ENCODE assay signal across 31 cellular contexts in the genomic region with DNA sequence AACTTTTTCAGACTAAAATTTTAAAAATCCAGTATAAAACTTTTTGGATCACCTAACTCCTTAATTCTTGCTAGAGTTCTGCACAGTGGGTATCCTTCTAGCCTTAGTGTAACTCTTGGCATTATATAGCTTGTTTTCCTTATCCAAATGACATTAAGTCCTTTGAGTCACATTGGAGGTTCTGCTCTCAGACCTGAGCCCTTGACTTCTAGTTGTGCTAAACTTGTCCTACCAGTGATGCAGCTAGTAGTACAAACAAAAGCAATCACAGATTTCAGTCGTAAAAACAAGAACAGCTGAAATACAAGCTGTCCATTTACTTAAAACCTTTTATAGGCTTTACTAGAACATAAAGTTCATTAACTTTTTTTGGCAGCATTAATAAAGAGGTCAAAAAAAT. TPM values are rescaled to one million over a fixed set of nuclear protein-coding genes. Genes with fewer than 3 reads are reported as not detected.
DNase-seq lines count a peak whose midpoint lies in the region; ATAC-seq, FAIRE-seq and TF ChIP-seq lines count a peak whose summit lies in the region.
"Had no signal": no experiment of that assay in that cellular context is flagged by ENCODE, and none has a peak within 500 bp of the region (broad histone marks: within the 10 kb centered on the region; RNA-seq: fewer than 3 reads in every experiment).

No MANE protein-coding gene starts in this region.

- H3K14ac ChIP-seq in H1 (ENCODE audit: insufficient read length), result no peak overlapping the region

- peaks cover 57% of the 10 kb centered on the region for H3K4me1 ChIP-seq in CD4-positive, CD25-positive, alpha-beta regulatory T cell (ENCODE audit: control insufficient read depth, insufficient read depth, low read length, poor library complexity, severe bottlenecking)
- H3K4me1 ChIP-seq in H1 (replicated peaks in 1 of 4; ENCODE audit: control insufficient read depth in 3 of 4, insufficient read depth in 4 of 4, low read length in 3 of 4), result 0 out of 7 replicates have a peak, but pooled peaks cover 0 to 3% (median 0%) of the 10 kb centered on the region in 4 experiments

- no peak overlapping the region for H3K4me3 Mint-ChIP-seq in CD4-positive, CD25-positive, alpha-beta regulatory T cell
- no peak overlapping the region for H3K4me3 Mint-ChIP-seq in glutamatergic neuron (ENCODE audit: unreplicated experiment)
- H3K4me3 Mint-ChIP-seq: activated B cell treated with CpG ODN at 0.5 μM for 24 hours; activated CD8-positive, alpha-beta memory T cell treated with anti-CD3 and anti-CD28 coated beads, Interleukin-2, amount 10 ng/mL, durations not matched to agents 7 days and 5 days; activated T-cell treated with anti-CD3 and anti-CD28 coated beads, Interleukin-2, amount 50 U/mL, for 4 hours; stimulated activated effector memory CD8-positive, alpha-beta T cell treated with anti-CD3 and anti-CD28 coated beads, Interleukin-12 subunit alpha, Interleukin-12 subunit beta, amount 100 ng/mL, for 72 hours had no signal

- no peaks in the 10 kb centered on the region for H3K23me2 ChIP-seq in H1 (ENCODE audit: low read depth, low read length)

- peaks cover 2% of the 10 kb centered on the region; the same call in 1 of the 2 replicates for H3K79me1 ChIP-seq in H1 (ENCODE audit: low read depth, low read length)

- no peak for DNase-seq in CD4-positive, CD25-positive, alpha-beta regulatory T cell
- DNase-seq in GM12892 (ENCODE audit: insufficient read length) (no peak), H1 (ENCODE audit: low read depth in 1 of 2, low spot score in 2 of 2) (no peak), renal cortical epithelial cell (ENCODE audit: low read depth) (peak; percentile 27), SKM-1 treated with dmso at 0.1 percent for 144 hours (lab: John Stamatoyannopoulos, UW; ENCODE audit: unreplicated experiment) (no peak), glutamatergic neuron (no peak)
- DNase-seq in activated T-cell treated with anti-CD3 and anti-CD28 coated beads, Interleukin-2, amount 50 U/mL, for 48 hours, result no peak
- DNase-seq: activated B cell treated with CpG ODN at 0.5 μM for 24 hours; activated CD8-positive, alpha-beta memory T cell treated with anti-CD3 and anti-CD28 coated beads, Interleukin-2, amount 10 ng/mL, durations not matched to agents 7 days and 5 days; activated T-cell treated with anti-CD3 and anti-CD28 coated beads, Interleukin-2, amount 50 U/mL, for 4 hours; caudate nucleus; cortex of kidney; effector memory CD4-positive, alpha-beta T cell; erythroblast; foreskin fibroblast; heart left ventricle; islet precursor cell; KBM-7; MG63; naive thymus-derived CD8-positive, alpha-beta T cell; NCI-H2029; NCI-H226; nucleus accumbens; psoas muscle; SHP77 treated with DMSO at 0.1 percent for 48 hours; T1000; upper lobe of left lung had no signal

- H3K23ac ChIP-seq in H1 (ENCODE audit: insufficient read length), result no peak overlapping the region

- POLR2A ChIA-PET in H1 (lab: Charles Lee; ENCODE audit: partially characterized antibody), result interaction anchor here (0.9 to 3.1 kb wide), 4 partner anchors 10 to 127 kb away, joined by 3 to 19 read pairs (median 6); a partner anchor contains a TSS

- H3K4ac ChIP-seq in H1 (replicated peaks; ENCODE audit: insufficient read length, low read depth, low read length), result no peak overlapping the region

- H3K27me3 Mint-ChIP-seq in CD4-positive, CD25-positive, alpha-beta regulatory T cell, result no peaks in the 10 kb centered on the region
- no peaks in the 10 kb centered on the region for H3K27me3 Mint-ChIP-seq in glutamatergic neuron (ENCODE audit: unreplicated experiment)
- H3K27me3 Mint-ChIP-seq: activated B cell treated with CpG ODN at 0.5 μM for 24 hours; activated CD8-positive, alpha-beta memory T cell treated with anti-CD3 and anti-CD28 coated beads, Interleukin-2, amount 10 ng/mL, durations not matched to agents 7 days and 5 days; naive thymus-derived CD8-positive, alpha-beta T cell had no signal

- H2AFZ ChIP-seq in H1 (ENCODE audit: low read length), result no peak overlapping the region

- H2BK15ac ChIP-seq in H1 (ENCODE audit: low read length), result no peak overlapping the region

- CTCF ChIA-PET in H1 (lab: Charles Lee; ENCODE audit: partially characterized antibody), result interaction anchor here (0.6 to 1.2 kb wide), 8 partner anchors 15 to 245 kb away, joined by 3 to 8 read pairs (median 3); no protein-coding TSS in a partner anchor

- H4K20me1 ChIP-seq in H1 (replicated peaks in 1 of 2; ENCODE audit: control insufficient read depth in 1 of 2, insufficient read depth in 2 of 2, low read length in 2 of 2), result peaks cover 2 to 3% of the 10 kb centered on the region in 2 experiments

- H3K4me2 ChIP-seq in H1 (ENCODE audit: insufficient read depth in 1 of 2, low read depth in 2 of 2, low read length in 2 of 2), result no peak overlapping the region

- no peak for TF ChIP-seq CTCF in H1 (IDR thresholded peaks at IDR 0.05; ENCODE audit: control extremely low read depth in 1 of 3, insufficient read depth in 1 of 3, low read depth in 1 of 3, low read length in 3 of 3)
- no peak for TF ChIP-seq CTCF in glutamatergic neuron (IDR thresholded peaks at IDR 0.05; ENCODE audit: partially characterized antibody, unreplicated experiment)

- no peak for TF ChIP-seq RAD21 in H1 (IDR thresholded peaks at IDR 0.05 in 1 of 2, conservative IDR thresholded peaks at IDR 0.05 in 1 of 2; ENCODE audit: low read depth in 2 of 2, low read length in 2 of 2)

- peaks cover 3 to 89% of the 10 kb centered on the region in 2 experiments for H3K79me2 ChIP-seq in H1 (ENCODE audit: control insufficient read depth in 1 of 2, insufficient read depth in 2 of 2, low read length in 2 of 2)

- no peak overlapping the region for H3K27ac ChIP-seq in CD4-positive, CD25-positive, alpha-beta regulatory T cell (ENCODE audit: insufficient read depth, low read length, poor library complexity, severe bottlenecking)
- H3K27ac ChIP-seq in H1 (ENCODE audit: low read depth, low read length), result no peak overlapping the region
- H3K27ac ChIP-seq: BLaER1 treated with 17β-estradiol and CSF1 and Interleukin-3, amounts not matched to agents 10 nM and 100 nM; psoas muscle; upper lobe of left lung had no signal

- peak; percentile 42 for FAIRE-seq in GM12892 (lab: Jason Lieb, UNC)
- FAIRE-seq in H1 (lab: Jason Lieb, UNC), result peak; percentile 24
- FAIRE-seq: GM18507 had no signal

- no peaks in the 10 kb centered on the region for H3K27me3 ChIP-seq in CD4-positive, CD25-positive, alpha-beta regulatory T cell (ENCODE audit: control insufficient read depth, insufficient read depth, low read length)
- H3K27me3 ChIP-seq in H1 (replicated peaks in 1 of 4; ENCODE audit: control insufficient read depth in 3 of 4, extremely low read depth in 1 of 4, insufficient read depth in 3 of 4, low read length in 3 of 4), result no peaks in the 10 kb centered on the region
- H3K27me3 ChIP-seq: BLaER1 treated with 17β-estradiol and CSF1 and Interleukin-3, amounts not matched to agents 10 nM and 100 nM; heart left ventricle; MG63; upper lobe of left lung had no signal

- H4K5ac ChIP-seq in H1 (ENCODE audit: insufficient read length, low read depth, low read length), result no peak overlapping the region

- H3K4me1 Mint-ChIP-seq in CD4-positive, CD25-positive, alpha-beta regulatory T cell, result peaks cover 55 to 85% (median 71%) of the 10 kb centered on the region in 4 donors
- peaks cover 9% of the 10 kb centered on the region for H3K4me1 Mint-ChIP-seq in glutamatergic neuron (ENCODE audit: low read depth, unreplicated experiment)

- TF ChIP-seq POLR2A in GM12892 (IDR thresholded peaks at IDR 0.05; ENCODE audit: low read depth, low read length), result no peak
- TF ChIP-seq POLR2A in H1 (IDR thresholded peaks at IDR 0.05; ENCODE audit: control extremely low read depth in 1 of 2, low read depth in 2 of 2, low read length in 2 of 2), result no peak

- no peak overlapping the region for H2AK5ac ChIP-seq in H1 (ENCODE audit: low read depth, low read length)

- no peak for TF ChIP-seq EP300 in H1 (IDR thresholded peaks at IDR 0.05; ENCODE audit: borderline replicate concordance in 1 of 2, low read depth in 2 of 2, low read length in 2 of 2)

- no peak for ATAC-seq in CD4-positive, CD25-positive, alpha-beta regulatory T cell (ENCODE audit: low read depth in 2 of 2)
- ATAC-seq: activated CD8-positive, alpha-beta memory T cell treated with anti-CD3 and anti-CD28 coated beads, Interleukin-2, amount 10 ng/mL, durations not matched to agents 7 days and 5 days; activated T-cell treated with anti-CD3 and anti-CD28 coated beads, Interleukin-2, amount 50 U/mL, for 4 hours; naive thymus-derived CD8-positive, alpha-beta T cell; Panc1; psoas muscle; stimulated activated effector memory CD8-positive, alpha-beta T cell treated with anti-CD3 and anti-CD28 coated beads, Interleukin-12 subunit alpha, Interleukin-12 subunit beta, amount 100 ng/mL, for 72 hours had no signal

- H3K27ac Mint-ChIP-seq in CD4-positive, CD25-positive, alpha-beta regulatory T cell, result no peak overlapping the region
- H3K27ac Mint-ChIP-seq in glutamatergic neuron (ENCODE audit: unreplicated experiment), result no peak overlapping the region
- H3K27ac Mint-ChIP-seq: activated B cell treated with CpG ODN at 0.5 μM for 24 hours; activated CD8-positive, alpha-beta memory T cell treated with anti-CD3 and anti-CD28 coated beads, Interleukin-2, amount 10 ng/mL, durations not matched to agents 7 days and 5 days; stimulated activated effector memory CD8-positive, alpha-beta T cell treated with anti-CD3 and anti-CD28 coated beads, Interleukin-12 subunit alpha, Interleukin-12 subunit beta, amount 100 ng/mL, for 72 hours had no signal

- H4K8ac ChIP-seq in H1 (ENCODE audit: extremely low read depth, insufficient read depth, low read length), result no peak overlapping the region

- H3K4me3 ChIP-seq in CD4-positive, CD25-positive, alpha-beta regulatory T cell (ENCODE audit: low read depth, low read length), result peak overlapping the region; percentile 13
- no peak overlapping the region for H3K4me3 ChIP-seq in H1 (ENCODE audit: extremely low read depth in 1 of 4, insufficient read depth in 2 of 4, low read depth in 3 of 4, low read length in 4 of 4)
- H3K4me3 ChIP-seq: BLaER1 treated with 17β-estradiol and CSF1 and Interleukin-3, amounts not matched to agents 10 nM and 100 nM; heart left ventricle; MG63; psoas muscle; upper lobe of left lung had no signal

- H3K36me3 Mint-ChIP-seq in CD4-positive, CD25-positive, alpha-beta regulatory T cell, result peaks cover 3% of the 10 kb centered on the region
- no peaks in the 10 kb centered on the region for H3K36me3 Mint-ChIP-seq in glutamatergic neuron (ENCODE audit: unreplicated experiment)

- H2BK20ac ChIP-seq in H1 (ENCODE audit: low read length), result no peak overlapping the region

- no peaks in the 10 kb centered on the region for H3K9me3 ChIP-seq in CD4-positive, CD25-positive, alpha-beta regulatory T cell (ENCODE audit: control insufficient read depth in 2 of 2, low read length in 2 of 2)
- H3K9me3 ChIP-seq in H1 (ENCODE audit: insufficient read depth in 2 of 2, low read depth in 1 of 2, low read length in 1 of 2), result no peaks in the 10 kb centered on the region; a peak in 1 of 4 replicates
- H3K9me3 ChIP-seq: BLaER1 treated with 17β-estradiol and CSF1 and Interleukin-3, amounts not matched to agents 10 nM and 100 nM; heart left ventricle; MG63; psoas muscle; upper lobe of left lung had no signal

- no peak overlapping the region for H3K9ac ChIP-seq in H1 (replicated peaks in 1 of 4; ENCODE audit: extremely low read depth in 1 of 4, low read depth in 3 of 4, low read length in 3 of 4)

- no peaks in the 10 kb centered on the region for H3K9me3 Mint-ChIP-seq in CD4-positive, CD25-positive, alpha-beta regulatory T cell
- no peaks in the 10 kb centered on the region for H3K9me3 Mint-ChIP-seq in glutamatergic neuron (ENCODE audit: unreplicated experiment)
- H3K9me3 Mint-ChIP-seq: activated B cell treated with CpG ODN at 0.5 μM for 24 hours; activated T-cell treated with anti-CD3 and anti-CD28 coated beads, Interleukin-2, amount 50 U/mL, for 4 hours; naive thymus-derived CD8-positive, alpha-beta T cell; stimulated activated effector memory CD8-positive, alpha-beta T cell treated with anti-CD3 and anti-CD28 coated beads, Interleukin-12 subunit alpha, Interleukin-12 subunit beta, amount 100 ng/mL, for 72 hours had no signal

- no peak overlapping the region for H2BK12ac ChIP-seq in H1 (ENCODE audit: low read depth, low read length)

- H3K36me3 ChIP-seq in CD4-positive, CD25-positive, alpha-beta regulatory T cell (ENCODE audit: control insufficient read depth, insufficient read depth, low read length), result no peaks in the 10 kb centered on the region
- no peaks in the 10 kb centered on the region for H3K36me3 ChIP-seq in H1 (ENCODE audit: control insufficient read depth in 2 of 4, insufficient read depth in 4 of 4, low read length in 3 of 4)
- H3K36me3 ChIP-seq: heart left ventricle, upper lobe of left lung had no signal

- no peak overlapping the region for H4K91ac ChIP-seq in H1 (replicated peaks; ENCODE audit: insufficient read length, low read length)

- H2BK5ac ChIP-seq in H1 (ENCODE audit: low read depth, low read length), result no peak overlapping the region

- no peak overlapping the region for H3K56ac ChIP-seq in H1 (replicated peaks; ENCODE audit: insufficient read length, low read depth, low read length)

- H3K18ac ChIP-seq in H1 (ENCODE audit: extremely low read depth, low read length), result no peak overlapping the region

- no peak overlapping the region for H2BK120ac ChIP-seq in H1 (replicated peaks; ENCODE audit: low read depth, low read length)

- 80% methylated on average over 1 of the region's 1 CpG; no CpG with 5 or more reads in 1 of the 2 experiments for whole genome bisulfite sequencing in H1 (ENCODE audit: extremely low coverage in 1 of 2, insufficient coverage in 1 of 2, insufficient read length in 1 of 2, insufficient replicate concordance in 2 of 2, low coverage in 1 of 2, low lambda C conversion rate in 2 of 2, missing lambda C conversion rate in 1 of 2), 2 experiments

RNA-seq across cellular contexts. Expression of a gene that starts 10.5 kb away (rescaled TPM):
- 167 TPM for total RNA-seq in CD4-positive, CD25-positive, alpha-beta regulatory T cell
- 10 to 100 TPM; 53.5 to 58.6 (median 56.5) TPM for polyA plus RNA-seq in CD4-positive, CD25-positive, alpha-beta regulatory T cell
- polyA plus RNA-seq in GM12892 (2012; ENCODE audit: missing spikeins), result 69.6 TPM
- total RNA-seq in H1 (2021; fragmentation: NEBNext Ultra II Directional; extraction: Animal tissue kit (Norgen Biotek cat#: 25700)), result 27.5 and 27.9 TPM in 2 replicates
- polyA plus RNA-seq in H1 (2011; rRNA removed), result 11.6 and 13.6 TPM in 2 replicates
- polyA plus RNA-seq in H1 (2011; cell fraction: cytosol; rRNA removed), result 14.9 TPM
- 12.4 TPM for polyA plus RNA-seq in H1 (2011; cell fraction: nucleus; rRNA removed)
- 13.0 to 22.0 TPM (median 15.7 TPM) in 4 replicates for polyA plus RNA-seq in H1 (2012, experiment 1 of 2)
- polyA plus RNA-seq in H1 (2012, experiment 2 of 2), result 1.1 TPM
- polyA plus RNA-seq in H1 (2013, experiment 1 of 2), result 16.9 TPM
- polyA plus RNA-seq in H1 (2013, experiment 2 of 2), result 16.0 TPM
- polyA minus RNA-seq in H1 (2011; rRNA and poly(A)+ RNA removed), result 18.2 and 26.2 TPM in 2 replicates
- polyA minus RNA-seq in H1 (2011; cell fraction: cytosol; rRNA and poly(A)+ RNA removed), result 18.5 TPM
- polyA minus RNA-seq in H1 (2011; cell fraction: nucleus; rRNA and poly(A)+ RNA removed), result 37.6 TPM
- total RNA-seq in renal cortical epithelial cell, result 57.5 and 101 TPM in 2 replicates
- total RNA-seq in glutamatergic neuron (ENCODE audit: unreplicated experiment), result 16.6 TPM

RNA-seq across cellular contexts. Expression of a gene that starts 11.4 kb away (rescaled TPM):
- total RNA-seq in CD4-positive, CD25-positive, alpha-beta regulatory T cell, result 78.0 TPM
- polyA plus RNA-seq in CD4-positive, CD25-positive, alpha-beta regulatory T cell, result 10 to 100 TPM; 34.8 to 39.7 (median 37.1) TPM
- polyA plus RNA-seq in GM12892 (2012; ENCODE audit: missing spikeins), result 20.4 TPM
- total RNA-seq in H1 (2021; fragmentation: NEBNext Ultra II Directional; extraction: Animal tissue kit (Norgen Biotek cat#: 25700)), result 11.4 and 11.5 TPM in 2 replicates
- 4.9 and 5.4 TPM in 2 replicates for polyA plus RNA-seq in H1 (2011; rRNA removed)
- 4.8 TPM for polyA plus RNA-seq in H1 (2011; cell fraction: cytosol; rRNA removed)
- polyA plus RNA-seq in H1 (2011; cell fraction: nucleus; rRNA removed), result 8.1 TPM
- 4.5 to 6.6 TPM (median 5.3 TPM) in 4 replicates for polyA plus RNA-seq in H1 (2012, experiment 1 of 2)
- polyA plus RNA-seq in H1 (2012, experiment 2 of 2), result 0.80 TPM
- 5.0 TPM for polyA plus RNA-seq in H1 (2013, experiment 1 of 2)
- polyA plus RNA-seq in H1 (2013, experiment 2 of 2), result 4.8 TPM
- 20.0 and 23.2 TPM in 2 replicates for polyA minus RNA-seq in H1 (2011; rRNA and poly(A)+ RNA removed)
- polyA minus RNA-seq in H1 (2011; cell fraction: cytosol; rRNA and poly(A)+ RNA removed), result 8.3 TPM
- 19.6 TPM for polyA minus RNA-seq in H1 (2011; cell fraction: nucleus; rRNA and poly(A)+ RNA removed)
- 4.7 and 12.9 TPM in 2 replicates for total RNA-seq in renal cortical epithelial cell
- total RNA-seq in glutamatergic neuron (ENCODE audit: unreplicated experiment), result 9.4 TPM

RNA-seq across cellular contexts. Expression of a gene that starts 25.5 kb away (rescaled TPM):
- total RNA-seq in CD4-positive, CD25-positive, alpha-beta regulatory T cell, result 2.6 TPM
- under 1 TPM; 0.48 to 0.90 (median 0.57) TPM for polyA plus RNA-seq in CD4-positive, CD25-positive, alpha-beta regulatory T cell
- 1.3 TPM for polyA plus RNA-seq in GM12892 (2012; ENCODE audit: missing spikeins)
- 82.9 and 91.1 TPM in 2 replicates for total RNA-seq in H1 (2021; fragmentation: NEBNext Ultra II Directional; extraction: Animal tissue kit (Norgen Biotek cat#: 25700))
- 30.5 and 42.0 TPM in 2 replicates for polyA plus RNA-seq in H1 (2011; rRNA removed)
- 38.2 TPM for polyA plus RNA-seq in H1 (2011; cell fraction: cytosol; rRNA removed)
- 42.5 TPM for polyA plus RNA-seq in H1 (2011; cell fraction: nucleus; rRNA removed)
- 28.9 to 58.1 TPM (median 40.4 TPM) in 4 replicates for polyA plus RNA-seq in H1 (2012, experiment 1 of 2)
- polyA plus RNA-seq in H1 (2012, experiment 2 of 2), result 18.1 TPM
- polyA plus RNA-seq in H1 (2013, experiment 1 of 2), result 21.2 TPM
- polyA plus RNA-seq in H1 (2013, experiment 2 of 2), result 19.8 TPM
- polyA minus RNA-seq in H1 (2011; rRNA and poly(A)+ RNA removed), result 33.1 and 37.7 TPM in 2 replicates
- polyA minus RNA-seq in H1 (2011; cell fraction: cytosol; rRNA and poly(A)+ RNA removed), result 69.5 TPM
- polyA minus RNA-seq in H1 (2011; cell fraction: nucleus; rRNA and poly(A)+ RNA removed), result 35.2 TPM
- total RNA-seq in renal cortical epithelial cell, result 25.0 and 44.2 TPM in 2 replicates
- 23.9 TPM for total RNA-seq in glutamatergic neuron (ENCODE audit: unreplicated experiment)

RNA-seq across cellular contexts. Expression of a gene that starts 34.7 kb away (rescaled TPM):
- not detected for total RNA-seq in CD4-positive, CD25-positive, alpha-beta regulatory T cell
- polyA plus RNA-seq in CD4-positive, CD25-positive, alpha-beta regulatory T cell, result under 1 TPM in 2 of 4 donors, not detected in 2; 0.28 to 0.32 TPM
- polyA plus RNA-seq in GM12892 (2012; ENCODE audit: missing spikeins), result not detected
- total RNA-seq in H1 (2021; fragmentation: NEBNext Ultra II Directional; extraction: Animal tissue kit (Norgen Biotek cat#: 25700)), result 0.61 and 0.93 TPM in 2 replicates
- 0.25 and 0.39 TPM in 2 replicates for polyA plus RNA-seq in H1 (2011; rRNA removed)
- polyA plus RNA-seq in H1 (2011; cell fraction: cytosol; rRNA removed), result 1.0 TPM
- polyA plus RNA-seq in H1 (2011; cell fraction: nucleus; rRNA removed), result 0.53 TPM
- polyA plus RNA-seq in H1 (2012, experiment 1 of 2), result 0.57 to 0.86 TPM (median 0.72 TPM) in 4 replicates
- not detected for polyA plus RNA-seq in H1 (2012, experiment 2 of 2)
- polyA plus RNA-seq in H1 (2013, experiment 1 of 2), result 0.43 TPM
- polyA plus RNA-seq in H1 (2013, experiment 2 of 2), result 0.37 TPM
- 0.32 and 0.46 TPM in 2 replicates for polyA minus RNA-seq in H1 (2011; rRNA and poly(A)+ RNA removed)
- not detected for polyA minus RNA-seq in H1 (2011; cell fraction: cytosol; rRNA and poly(A)+ RNA removed)
- not detected for polyA minus RNA-seq in H1 (2011; cell fraction: nucleus; rRNA and poly(A)+ RNA removed)
- 1.7 and 2.6 TPM in 2 replicates for total RNA-seq in renal cortical epithelial cell
- 2.4 TPM for total RNA-seq in glutamatergic neuron (ENCODE audit: unreplicated experiment)
- total RNA-seq: activated B cell treated with CpG ODN at 0.5 μM for 24 hours; activated CD8-positive, alpha-beta memory T cell treated with anti-CD3 and anti-CD28 coated beads, Interleukin-2, amount 10 ng/mL, durations not matched to agents 7 days and 5 days; activated T-cell treated with anti-CD3 and anti-CD28 coated beads, Interleukin-2, amount 50 U/mL, for 4 hours; naive thymus-derived CD8-positive, alpha-beta T cell had no signal
- polyA plus RNA-seq: naive thymus-derived CD8-positive, alpha-beta T cell had no signal

RNA-seq across cellular contexts. Expression of a gene that starts 49.8 kb away (rescaled TPM):
- 1.3 TPM for total RNA-seq in CD4-positive, CD25-positive, alpha-beta regulatory T cell
- under 1 TPM in 3 of 4 donors, not detected in 1; 0.08 to 0.92 (median 0.17) TPM for polyA plus RNA-seq in CD4-positive, CD25-positive, alpha-beta regulatory T cell
- polyA plus RNA-seq in GM12892 (2012; ENCODE audit: missing spikeins), result 3.4 TPM
- total RNA-seq in H1 (2021; fragmentation: NEBNext Ultra II Directional; extraction: Animal tissue kit (Norgen Biotek cat#: 25700)), result 3.5 and 3.8 TPM in 2 replicates
- 0.36 and 0.50 TPM in 2 replicates for polyA plus RNA-seq in H1 (2011; rRNA removed)
- 0.58 TPM for polyA plus RNA-seq in H1 (2011; cell fraction: cytosol; rRNA removed)
- 0.57 TPM for polyA plus RNA-seq in H1 (2011; cell fraction: nucleus; rRNA removed)
- polyA plus RNA-seq in H1 (2012, experiment 1 of 2), result 0.65 to 1.6 TPM (median 1.0 TPM) in 4 replicates
- polyA plus RNA-seq in H1 (2012, experiment 2 of 2), result 0.18 TPM
- 1.8 TPM for polyA plus RNA-seq in H1 (2013, experiment 1 of 2)
- polyA plus RNA-seq in H1 (2013, experiment 2 of 2), result 1.9 TPM
- polyA minus RNA-seq in H1 (2011; rRNA and poly(A)+ RNA removed), result 1.2 and 2.0 TPM in 2 replicates
- polyA minus RNA-seq in H1 (2011; cell fraction: cytosol; rRNA and poly(A)+ RNA removed), result 1.4 TPM
- polyA minus RNA-seq in H1 (2011; cell fraction: nucleus; rRNA and poly(A)+ RNA removed), result 4.1 TPM
- total RNA-seq in renal cortical epithelial cell (4.7 and 16.3 TPM in 2 replicates), glutamatergic neuron (ENCODE audit: unreplicated experiment) (0.15 TPM)
